1 cellular context compared by ENCODE assay signal in the genomic region with DNA sequence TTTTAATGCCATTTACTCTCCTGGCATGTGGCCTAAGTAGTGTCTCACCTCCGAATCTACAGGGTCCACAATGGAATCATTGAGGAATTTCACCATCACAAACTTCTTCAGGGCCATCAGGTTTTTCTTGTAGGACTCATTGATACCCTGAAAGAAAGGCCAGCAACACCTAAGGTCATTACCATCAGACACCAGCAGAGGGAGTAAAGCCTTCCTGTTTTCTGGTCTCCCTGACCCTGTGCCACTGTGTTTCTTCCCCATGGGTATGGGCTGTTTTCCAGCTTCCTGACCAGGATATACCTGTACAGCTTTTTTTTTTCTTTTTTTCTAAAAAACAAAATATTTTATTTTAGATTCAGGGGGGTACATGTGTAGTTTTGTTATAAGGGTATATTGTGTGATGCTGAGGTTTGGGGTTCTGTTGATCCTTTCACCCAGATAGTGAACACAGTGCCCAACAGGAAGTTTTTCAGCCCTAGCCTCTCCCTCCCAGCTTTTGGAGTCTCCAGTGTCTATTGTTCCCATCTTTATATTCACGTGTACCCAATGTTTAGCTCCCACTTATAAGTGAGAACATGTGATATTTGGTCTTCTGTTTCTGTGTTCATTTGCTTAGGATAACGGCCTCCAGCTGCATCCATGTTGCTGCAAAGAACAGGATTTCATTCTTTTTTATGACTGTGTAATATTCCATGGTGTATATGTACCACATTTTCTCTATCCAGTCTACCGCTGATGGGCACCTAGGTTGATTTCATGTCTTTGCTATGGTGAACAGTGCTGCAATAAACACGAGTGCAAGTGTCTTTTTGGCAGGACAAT.
TF ChIP-seq lines count a peak whose summit lies in the region.

No MANE protein-coding gene starts in this region.

TF ChIP-seq in neural cell, 6 proteins besides CTCF, POLR2A, EP300 and RAD21 (continued from another document):
- TF ChIP-seq REST (IDR thresholded peaks at IDR 0.05; ENCODE audit: borderline replicate concordance) (no peak), SMC3 (conservative IDR thresholded peaks at IDR 0.05; ENCODE audit: poor library complexity) (peak; percentile 76)
